Comparison of ENCODE assay signal across 14 cellular contexts in genomic region chr2:102106133-102106556, GRCh38. TPM values are rescaled to one million over a fixed set of nuclear protein-coding genes. Genes with fewer than 3 reads are reported as not detected.
DNase-seq lines count a peak whose midpoint lies in the region; ATAC-seq and TF ChIP-seq lines count a peak whose summit lies in the region.
"Had no signal": no experiment of that assay in that cellular context is flagged by ENCODE, and none has a peak within 500 bp of the region (broad histone marks: within the 10 kb centered on the region; RNA-seq: fewer than 3 reads in every experiment).

No MANE protein-coding gene starts in this region.

- no peak for TF ChIP-seq RAD21 in SK-N-SH (IDR thresholded peaks at IDR 0.05; ENCODE audit: low read length)

- peak overlapping the region in 1 of 2 experiments; percentile 72; a peak in 1 of 4 replicates for H3K27ac ChIP-seq in SK-N-SH (ENCODE audit: low read depth in 2 of 2, low read length in 1 of 2)

- H3K36me3 Mint-ChIP-seq in osteocyte (ENCODE audit: unreplicated experiment) (peaks cover 5% of the 10 kb centered on the region), progenitor cell of endocrine pancreas (ENCODE audit: insufficient read depth) (no peaks in the 10 kb centered on the region)
- H3K36me3 Mint-ChIP-seq: IgD-negative memory B cell, WTC11 had no signal

- no peak overlapping the region for H3K4me3 Mint-ChIP-seq in osteocyte (ENCODE audit: unreplicated experiment)
- no peak overlapping the region for H3K4me3 Mint-ChIP-seq in progenitor cell of endocrine pancreas (ENCODE audit: low read depth)
- H3K4me3 Mint-ChIP-seq: IgD-negative memory B cell, WTC11 had no signal

- H3K4me2 ChIP-seq in SK-N-SH = no peak overlapping the region

- H3K27me3 Mint-ChIP-seq in osteocyte (ENCODE audit: unreplicated experiment) (no peaks in the 10 kb centered on the region), progenitor cell of endocrine pancreas (no peaks in the 10 kb centered on the region)

- H3K27me3 ChIP-seq in SK-N-SH (ENCODE audit: insufficient read depth) = no peaks in the 10 kb centered on the region

- H2AFZ ChIP-seq in SK-N-SH (ENCODE audit: low read depth) = no peak overlapping the region

- in situ Hi-C loops in Caki2 (cut with HindIII; ENCODE audit: low pct_unique_long_range_greater_than_20kb, low sequenced_read_pairs) = no loop called here

- no peak for ATAC-seq in GM18502 (IDR thresholded peaks at IDR 0.05; ENCODE audit: poor library complexity, unreplicated experiment)
- ATAC-seq: WTC11 had no signal

- POLR2A ChIA-PET in SK-N-SH (lab: Yijun Ruan, JAX) = no interaction called here

- H3K79me2 ChIP-seq in SK-N-SH (ENCODE audit: insufficient read depth) = no peaks in the 10 kb centered on the region; the same call in 1 of the 2 replicates

- no peaks in the 10 kb centered on the region for H3K9me3 Mint-ChIP-seq in osteocyte (ENCODE audit: unreplicated experiment)
- H3K9me3 Mint-ChIP-seq in progenitor cell of endocrine pancreas (ENCODE audit: low read depth) = no peaks in the 10 kb centered on the region

- CTCF ChIA-PET in SK-N-SH (lab: Yijun Ruan, JAX) = no interaction called here

- DNase-seq in Caki2 (ENCODE audit: low read depth) = peak; percentile 78
- no peak for DNase-seq in SK-N-SH
- DNase-seq in fibroblast of pulmonary artery (ENCODE audit: low read depth) = peak; percentile 91
- DNase-seq in osteocyte (ENCODE audit: extremely low spot score, unreplicated experiment) = no peak
- DNase-seq in progenitor cell of endocrine pancreas (ENCODE audit: low spot score, unreplicated experiment) = no peak
- no peak for DNase-seq in AML-193 (lab: John Stamatoyannopoulos, UW)
- no peak for DNase-seq in COLO668 (lab: John Stamatoyannopoulos, UW; ENCODE audit: unreplicated experiment)
- DNase-seq: activated naive CD4-positive, alpha-beta T cell; DMS153; NCI-H2081; occipital lobe had no signal

- no peaks in the 10 kb centered on the region for H3K9me3 ChIP-seq in SK-N-SH

- TF ChIP-seq CTCF in SK-N-SH (IDR thresholded peaks at IDR 0.05) (no peak), fibroblast of pulmonary artery (IDR thresholded peaks at IDR 0.05; ENCODE audit: low read length, missing control alignments) (no peak), osteocyte (IDR thresholded peaks at IDR 0.05) (no peak), progenitor cell of endocrine pancreas (IDR thresholded peaks at IDR 0.05; ENCODE audit: unreplicated experiment) (no peak)

- H3K4me1 Mint-ChIP-seq in osteocyte (ENCODE audit: unreplicated experiment) (peaks cover 34% of the 10 kb centered on the region), progenitor cell of endocrine pancreas (ENCODE audit: low read depth) (peaks cover 26% of the 10 kb centered on the region)
- H3K4me1 Mint-ChIP-seq: WTC11 had no signal

- TF ChIP-seq EP300 in SK-N-SH (IDR thresholded peaks at IDR 0.05; ENCODE audit: borderline replicate concordance in 1 of 2, low read depth in 1 of 2, low read length in 1 of 2) = no peak

- H3K27ac Mint-ChIP-seq in osteocyte (ENCODE audit: unreplicated experiment) (peak overlapping the region; percentile 1), progenitor cell of endocrine pancreas (no peak overlapping the region)
- H3K27ac Mint-ChIP-seq: IgD-negative memory B cell, WTC11 had no signal

- peaks cover 3% of the 10 kb centered on the region for H3F3A ChIP-seq in SK-N-SH (replicated peaks; ENCODE audit: insufficient read depth)

- no peak overlapping the region for H3K4me3 ChIP-seq in SK-N-SH (ENCODE audit: low read depth in 2 of 2, low read length in 1 of 2)
- H3K4me3 ChIP-seq in fibroblast of pulmonary artery (replicated peaks; ENCODE audit: low read depth, low read length) = peak overlapping the region; percentile 82

- 22% methylated on average over 5 of the region's 5 CpGs for WGBS in SK-N-SH (ENCODE audit: low lambda C conversion rate)

- no peaks in the 10 kb centered on the region for H3K9me2 ChIP-seq in SK-N-SH

- no peaks in the 10 kb centered on the region for H3K36me3 ChIP-seq in SK-N-SH (replicated peaks in 1 of 2; ENCODE audit: control insufficient read depth in 1 of 2, insufficient read depth in 2 of 2, low read length in 1 of 2)

- peaks cover 0 to 4% of the 10 kb centered on the region in 2 experiments; a peak in 1 of 4 replicates for H3K4me1 ChIP-seq in SK-N-SH (ENCODE audit: control insufficient read depth in 1 of 2, insufficient read depth in 2 of 2, low read depth in 1 of 2, low read length in 1 of 2)

- no peak overlapping the region for H3K9ac ChIP-seq in SK-N-SH

- no peaks in the 10 kb centered on the region for H4K20me1 ChIP-seq in SK-N-SH (ENCODE audit: insufficient read depth)

TF ChIP-seq in SK-N-SH, 30 proteins besides CTCF, POLR2A, EP300 and RAD21:
- no peak for TF ChIP-seq SIN3A (IDR thresholded peaks at IDR 0.05; ENCODE audit: borderline replicate concordance, low read depth, low read length)
- peak; percentile 20; the same call in 1 of the 2 replicates for TF ChIP-seq PBX3 (IDR thresholded peaks at IDR 0.05)
- TF ChIP-seq TCF12 (IDR thresholded peaks at IDR 0.05) = 0 out of 2 replicates have a peak, but pooled peaks have one; percentile 37
- TF ChIP-seq POLR2AphosphoS5 (IDR thresholded peaks at IDR 0.05; ENCODE audit: low read depth, low read length) = no peak
- peak; percentile 35; the same call in 1 of the 2 replicates for TF ChIP-seq FOSL2 (IDR thresholded peaks at IDR 0.05; ENCODE audit: borderline replicate concordance, low read depth)

RNA-seq across cellular contexts. Expression of gene IL1R1, which starts 36.4 kb away (rescaled TPM):
- 1.5 TPM in 1 of 2 replicates, not detected in the other for total RNA-seq in Caki2 (2014; rRNA removed; shearing (Covaris generic); ENCODE audit: low replicate concordance)
- polyA plus RNA-seq in SK-N-SH (2012; rRNA removed) = 13.3 and 20.5 TPM in 2 replicates
- 19.9 and 20.1 TPM in 2 replicates for polyA plus RNA-seq in SK-N-SH (2012; cell fraction: cytosol; rRNA removed)
- 9.1 and 20.8 TPM in 2 replicates for polyA plus RNA-seq in SK-N-SH (2012; cell fraction: nucleus; rRNA removed)
- total RNA-seq in osteocyte (56.3 and 59.8 TPM in 2 replicates), progenitor cell of endocrine pancreas (1.1 and 1.3 TPM in 2 replicates)
- polyA plus RNA-seq: IgD-negative memory B cell had no signal

Comparison
In these comparisons a context has a peak if more than half of its experiments do, and no peak if none do; other contexts are left out.
1. DNase-seq: peak in Caki2 (single experiment) and fibroblast of pulmonary artery (single experiment); none in SK-N-SH (single experiment), osteocyte (single experiment), progenitor cell of endocrine pancreas (single experiment), AML-193 (0 of 2) and COLO668 (single experiment).
2. RNA of gene IL1R1, which starts 36.4 kb away (total RNA-seq): 56.3 to 59.8 TPM in osteocyte; 1.1 to 1.3 TPM in progenitor cell of endocrine pancreas and 1.5 TPM in Caki2; every median in the first group is over 10 times any median in the second.